8 cellular contexts compared by ENCODE assay signal in the genomic region with DNA sequence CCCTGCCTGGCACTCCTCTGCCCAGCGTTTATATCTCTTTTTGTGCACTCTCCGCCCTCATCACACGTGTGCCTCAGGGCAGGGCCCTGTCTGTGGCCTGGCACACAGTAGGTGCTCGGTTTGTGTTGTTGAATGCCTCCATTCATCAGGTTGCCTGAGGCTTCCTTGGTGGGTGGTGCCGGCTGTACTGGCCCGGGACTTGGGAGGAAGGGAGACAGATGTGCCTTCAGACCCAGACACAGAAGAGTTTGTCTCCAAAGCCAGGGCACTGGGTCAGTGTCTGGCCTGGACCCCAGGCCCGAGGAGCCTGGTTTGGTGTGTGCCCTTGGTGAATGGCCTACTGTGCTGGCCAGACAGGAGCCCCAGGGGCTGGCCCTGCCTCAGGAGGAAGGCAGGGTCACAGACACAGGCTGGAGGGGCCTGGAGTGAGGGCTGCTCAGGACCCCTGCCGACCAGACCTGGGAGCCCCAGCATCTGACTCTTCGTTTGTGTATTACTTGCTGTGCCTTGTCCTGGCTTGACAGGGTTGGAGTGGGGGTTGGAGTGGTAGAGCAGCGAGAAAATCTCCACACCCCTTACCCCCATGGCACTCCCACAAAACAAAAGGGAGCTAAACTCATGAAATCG.
A peak's percentile ranks its signal among the peaks of the same experiment; 100 is the strongest.
DNase-seq lines count a peak whose midpoint lies in the region; ATAC-seq, FAIRE-seq and TF ChIP-seq lines count a peak whose summit lies in the region.

No MANE protein-coding gene starts in this region.

- no peaks in the 10 kb centered on the region for H3K36me3 Mint-ChIP-seq in activated CD4-positive, alpha-beta T cell treated with anti-CD3 and anti-CD28 coated beads for 36 hours (ENCODE audit: low read depth)
- H3K36me3 Mint-ChIP-seq in astrocyte (ENCODE audit: low read depth, unreplicated experiment), result peaks cover 3% of the 10 kb centered on the region

- peaks cover 27% of the 10 kb centered on the region for H3K4me1 ChIP-seq in astrocyte (ENCODE audit: insufficient read depth, low read length)
- peaks cover 17 to 66% of the 10 kb centered on the region in 2 donors for H3K4me1 ChIP-seq in left lung
- peaks cover 24 to 46% of the 10 kb centered on the region in 2 donors for H3K4me1 ChIP-seq in thoracic aorta (ENCODE audit: control insufficient read depth in 1 of 2, low read depth in 2 of 2)

- peak overlapping the region; percentile 81 for H2AFZ ChIP-seq in astrocyte (ENCODE audit: low read depth, low read length)

- intact Hi-C loops in activated CD4-positive, alpha-beta T cell treated with anti-CD3 and anti-CD28 coated beads for 36 hours (cut with DNase I, micrococcal nuclease), result loop anchor here (1.0 to 5.0 kb wide), 18 partner anchors 30 to 562 kb away; a partner anchor contains a TSS
- intact Hi-C loops in left lung (cut with DNase I), result no loop called here

- POLR2A ChIA-PET in activated CD4-positive, alpha-beta T cell treated with anti-CD3 and anti-CD28 coated beads for 36 hours (lab: Charles Lee), result no interaction called here

- no peak for ATAC-seq in activated CD4-positive, alpha-beta T cell treated with anti-CD3 and anti-CD28 coated beads for 36 hours
- no peak for ATAC-seq in left lung
- no peak for ATAC-seq in thoracic aorta (ENCODE audit: insufficient number of reproducible peaks, low FRiP score, low read depth)
- no peak for ATAC-seq in HG03565 (IDR thresholded peaks at IDR 0.05; ENCODE audit: unreplicated experiment)
- ATAC-seq in GM18517 (IDR thresholded peaks at IDR 0.05; ENCODE audit: unreplicated experiment), result no peak

- H3K9me3 Mint-ChIP-seq in activated CD4-positive, alpha-beta T cell treated with anti-CD3 and anti-CD28 coated beads for 36 hours (ENCODE audit: low read depth), result no peaks in the 10 kb centered on the region
- H3K9me3 Mint-ChIP-seq in astrocyte (ENCODE audit: unreplicated experiment), result no peaks in the 10 kb centered on the region

- H3K9me3 ChIP-seq in astrocyte (ENCODE audit: insufficient read depth, low read depth, low read length) (no peaks in the 10 kb centered on the region), left lung (no peaks in the 10 kb centered on the region), thoracic aorta (no peaks in the 10 kb centered on the region)

- H3K4me3 ChIP-seq in astrocyte (ENCODE audit: insufficient read depth, low read depth, low read length), result peak overlapping the region; percentile 57
- H3K4me3 ChIP-seq in left lung, result peak overlapping the region; percentile 24 to 48
- H3K4me3 ChIP-seq in thoracic aorta, result peak overlapping the region; percentile 77

- H3K4me3 Mint-ChIP-seq in activated CD4-positive, alpha-beta T cell treated with anti-CD3 and anti-CD28 coated beads for 36 hours, result peak overlapping the region; percentile 85
- H3K4me3 Mint-ChIP-seq in astrocyte (ENCODE audit: unreplicated experiment), result peak overlapping the region; percentile 75

- H3K4me2 ChIP-seq in astrocyte (ENCODE audit: low read length), result peak overlapping the region; percentile 82

- peaks cover 50% of the 10 kb centered on the region for H4K20me1 ChIP-seq in astrocyte (ENCODE audit: insufficient read depth, low read length)

- peak overlapping the region; percentile 73 for H3K9ac ChIP-seq in astrocyte (ENCODE audit: low read length)

- H3K27me3 ChIP-seq in astrocyte (ENCODE audit: insufficient read depth, low read length) (no peaks in the 10 kb centered on the region), left lung (no peaks in the 10 kb centered on the region), thoracic aorta (replicated peaks; ENCODE audit: insufficient read depth) (no peaks in the 10 kb centered on the region)

- CTCF ChIA-PET in activated CD4-positive, alpha-beta T cell treated with anti-CD3 and anti-CD28 coated beads for 36 hours (lab: Charles Lee), result no interaction called here

- FAIRE-seq in astrocyte (lab: Jason Lieb, UNC), result no peak

- peak overlapping the region; percentile 98 for H3K27ac Mint-ChIP-seq in activated CD4-positive, alpha-beta T cell treated with anti-CD3 and anti-CD28 coated beads for 36 hours
- H3K27ac Mint-ChIP-seq in astrocyte (ENCODE audit: unreplicated experiment), result peak overlapping the region; percentile 95

- no peak for TF ChIP-seq CTCF in astrocyte (IDR thresholded peaks at IDR 0.05; ENCODE audit: insufficient read depth, low read depth, low read length)
- TF ChIP-seq CTCF in left lung (IDR thresholded peaks at IDR 0.05), result no peak
- no peak for TF ChIP-seq CTCF in thoracic aorta (IDR thresholded peaks at IDR 0.05)

- H3K4me1 Mint-ChIP-seq in activated CD4-positive, alpha-beta T cell treated with anti-CD3 and anti-CD28 coated beads for 36 hours, result peaks cover 74% of the 10 kb centered on the region
- H3K4me1 Mint-ChIP-seq in astrocyte (ENCODE audit: low read depth, unreplicated experiment), result peaks cover 33% of the 10 kb centered on the region

- H3K27me3 Mint-ChIP-seq in activated CD4-positive, alpha-beta T cell treated with anti-CD3 and anti-CD28 coated beads for 36 hours, result no peaks in the 10 kb centered on the region
- no peaks in the 10 kb centered on the region for H3K27me3 Mint-ChIP-seq in astrocyte (ENCODE audit: low read depth, unreplicated experiment)

- H3K79me2 ChIP-seq in astrocyte (ENCODE audit: insufficient read depth, low read length), result peaks cover 90% of the 10 kb centered on the region

- H3K36me3 ChIP-seq in astrocyte (ENCODE audit: insufficient read depth, low read length) (no peaks in the 10 kb centered on the region), left lung (no peaks in the 10 kb centered on the region), thoracic aorta (no peaks in the 10 kb centered on the region)

- no peak for DNase-seq in activated CD4-positive, alpha-beta T cell treated with anti-CD3 and anti-CD28 coated beads for 36 hours
- no peak for DNase-seq in activated CD4-positive, alpha-beta T cell treated with anti-CD3 and anti-CD28 coated beads for 1 hour
- no peak for DNase-seq in astrocyte (ENCODE audit: low read depth)
- DNase-seq in left lung, result peak in 1 of 2 donors; percentile 59
- no peak for DNase-seq in thoracic aorta (ENCODE audit: low spot score)
- no peak for DNase-seq in occipital lobe (lab: John Stamatoyannopoulos, UW)

- H3K27ac ChIP-seq in astrocyte (ENCODE audit: low read depth, low read length) (peak overlapping the region; percentile 82), left lung (peak overlapping the region; percentile 78 to 91), thoracic aorta (peak overlapping the region; percentile 63 to 73)

Comparison
In these comparisons a context has a peak if more than half of its experiments do, and no peak if none do; other contexts are left out.
1. intact Hi-C loops: an anchor here in activated CD4-positive, alpha-beta T cell treated with anti-CD3 and anti-CD28 coated beads for 36 hours (1.0 to 5.0 kb wide); none called in left lung.